Comparison of ENCODE assay signal across 1 cellular context in genomic region chr16:23863511-23864422, GRCh38.
A peak's percentile ranks its signal among the peaks of the same experiment; 100 is the strongest.
TF ChIP-seq lines count a peak whose summit lies in the region.

No MANE protein-coding gene starts in this region.

TF ChIP-seq in GM12878, 131 proteins besides CTCF, POLR2A, EP300 and RAD21 (continued from another document):
- TF ChIP-seq NFIC (IDR thresholded peaks at IDR 0.05; ENCODE audit: low read depth, low read length) (peak; percentile 98), RB1 (IDR thresholded peaks at IDR 0.05; ENCODE audit: borderline replicate concordance) (no peak), MTA3 (IDR thresholded peaks at IDR 0.05; ENCODE audit: borderline replicate concordance, low read length) (peak; percentile 93)
